Comparison of ENCODE assay signal across 8 cellular contexts in the genomic region with DNA sequence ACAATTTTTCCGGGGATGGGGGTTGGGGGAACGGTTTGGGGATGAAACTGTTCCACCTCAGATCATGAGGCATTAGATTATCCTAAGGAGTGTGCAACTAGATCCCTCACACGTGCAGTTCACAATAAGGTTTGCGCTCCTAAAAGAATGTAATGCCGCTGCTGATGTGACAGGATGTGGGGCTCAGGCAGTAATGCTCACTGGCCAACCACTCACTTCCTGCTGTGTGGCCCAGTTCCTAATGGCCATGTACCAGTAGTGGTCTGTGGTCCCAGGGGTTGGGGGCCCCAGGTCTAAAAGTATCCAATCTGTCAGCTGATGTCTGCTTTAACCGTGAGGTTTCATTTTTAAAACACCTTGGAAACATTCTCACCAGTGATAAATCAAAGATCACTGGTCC. TPM values are rescaled to one million over a fixed set of nuclear protein-coding genes. Genes with fewer than 3 reads are reported as not detected.
DNase-seq lines count a peak whose midpoint lies in the region; ATAC-seq, FAIRE-seq and TF ChIP-seq lines count a peak whose summit lies in the region.

No MANE protein-coding gene starts in this region.

- no peak for TF ChIP-seq CTCF in A549 (IDR thresholded peaks at IDR 0.05)
- no peak for TF ChIP-seq CTCF in GM23338 (conservative IDR thresholded peaks at IDR 0.05; ENCODE audit: low read depth in 2 of 2)
- TF ChIP-seq CTCF in lower leg skin (IDR thresholded peaks at IDR 0.05) = no peak
- no peak for TF ChIP-seq CTCF in H9 (conservative IDR thresholded peaks at IDR 0.05)

- no peak overlapping the region for H4K5ac ChIP-seq in H9 (ENCODE audit: insufficient read length, low read depth, low read length)

- H3K9me3 Mint-ChIP-seq in GM23338 = peaks cover 13% of the 10 kb centered on the region
- peaks cover 11% of the 10 kb centered on the region for H3K9me3 Mint-ChIP-seq in activated naive CD8-positive, alpha-beta T cell treated with anti-CD3 and anti-CD28 coated beads for 36 hours
- peaks cover 9% of the 10 kb centered on the region in 2 experiments for H3K9me3 Mint-ChIP-seq in H9

- intact Hi-C loops in lower leg skin (cut with DNase I; ENCODE audit: low total_unique reads) = no loop called here

- no peak for FAIRE-seq in A549 (lab: Jason Lieb, UNC)

- H2AFZ ChIP-seq in GM23338 (no peak overlapping the region), H9 (ENCODE audit: low read length) (no peak overlapping the region)

- H3K27ac Mint-ChIP-seq in GM23338 (no peak overlapping the region), H9 (no peak overlapping the region)
- H3K27ac Mint-ChIP-seq in activated naive CD8-positive, alpha-beta T cell treated with anti-CD3 and anti-CD28 coated beads for 36 hours = peak overlapping the region; percentile 94

- no peak overlapping the region for H3K18ac ChIP-seq in H9 (ENCODE audit: insufficient read length, low read depth, low read length)

- peaks cover 13% of the 10 kb centered on the region for H3K27me3 Mint-ChIP-seq in GM23338 (ENCODE audit: insufficient read depth, low read depth, poor library complexity)
- H3K27me3 Mint-ChIP-seq in activated naive CD8-positive, alpha-beta T cell treated with anti-CD3 and anti-CD28 coated beads for 36 hours = no peaks in the 10 kb centered on the region
- H3K27me3 Mint-ChIP-seq in H9 (ENCODE audit: low read depth) = no peaks in the 10 kb centered on the region

- H2BK15ac ChIP-seq in H9 (ENCODE audit: low read depth, low read length) = no peak overlapping the region

- H3K27me3 ChIP-seq in GM23338 (ENCODE audit: insufficient read depth) (no peaks in the 10 kb centered on the region), H9 (ENCODE audit: insufficient read depth, low read length) (no peaks in the 10 kb centered on the region)

- H3K4me2 ChIP-seq in A549 = peak overlapping the region; percentile 94
- no peak overlapping the region for H3K4me2 ChIP-seq in GM23338
- H3K4me2 ChIP-seq in H9 (ENCODE audit: insufficient read depth, insufficient read length, low read length) = no peak overlapping the region

- H3K9ac ChIP-seq in H9 (ENCODE audit: extremely low read depth, insufficient read length, low read length) = no peak overlapping the region

- H4K20me1 ChIP-seq in GM23338 (replicated peaks; ENCODE audit: insufficient read depth) (no peaks in the 10 kb centered on the region), H9 (ENCODE audit: control insufficient read depth, insufficient read depth, insufficient read length) (no peaks in the 10 kb centered on the region)

- CTCF ChIA-PET in A549 (lab: Yijun Ruan, JAX) = interaction anchor here (0.5 to 1.3 kb wide), 2 partner anchors 9 to 242 kb away, joined by 3 to 4 read pairs; no protein-coding TSS in a partner anchor

- H3K14ac ChIP-seq in H9 (ENCODE audit: insufficient read depth, low read length) = no peak overlapping the region

- no peak overlapping the region for H3T11ph ChIP-seq in H9 (ENCODE audit: low read length)

- H2AK5ac ChIP-seq in H9 (ENCODE audit: insufficient read length, low read length) = no peak overlapping the region

- TF ChIP-seq POLR2A in A549 (IDR thresholded peaks at IDR 0.05; ENCODE audit: low read length) (no peak), lower leg skin (IDR thresholded peaks at IDR 0.05) (no peak)

- H3K9me3 ChIP-seq in A549 (peaks cover 10% of the 10 kb centered on the region; the same call in 2 of the 3 replicates), H9 (ENCODE audit: control insufficient read depth, low read depth, low read length) (peaks cover 8% of the 10 kb centered on the region)

- H3K27ac ChIP-seq in A549 = peak overlapping the region; percentile 5 to 45; a peak in 2 of 6 replicates
- H3K27ac ChIP-seq in GM23338 (ENCODE audit: low read depth) = no peak overlapping the region
- no peak overlapping the region for H3K27ac ChIP-seq in H9 (ENCODE audit: insufficient read length, low read depth, low read length)

- H3K23ac ChIP-seq in H9 (ENCODE audit: insufficient read length, low read depth, low read length) = no peak overlapping the region

- H2BK12ac ChIP-seq in H9 (ENCODE audit: insufficient read length, low read depth, low read length) = no peak overlapping the region

- no peaks in the 10 kb centered on the region for H3K79me1 ChIP-seq in H9 (ENCODE audit: insufficient read depth, low read depth, low read length, poor library complexity, severe bottlenecking)

- peaks cover 6% of the 10 kb centered on the region; the same call in 1 of the 2 replicates for H3K36me3 ChIP-seq in GM23338 (ENCODE audit: insufficient read depth)

- no peak overlapping the region for H4K8ac ChIP-seq in H9 (replicated peaks; ENCODE audit: insufficient read length, low read depth, low read length)

- H3K23me2 ChIP-seq in H9 (ENCODE audit: insufficient read length, low read depth, low read length, poor library complexity, severe bottlenecking) = peaks cover 10% of the 10 kb centered on the region

- POLR2A ChIA-PET in A549 (lab: Yijun Ruan, JAX) = no interaction called here

- H3K4me3 ChIP-seq in A549 (no peak overlapping the region), GM23338 (no peak overlapping the region), lower leg skin (ENCODE audit: low read depth, poor library complexity, severe bottlenecking) (no peak overlapping the region)

- peaks cover 13% of the 10 kb centered on the region; the same call in 1 of the 2 replicates for H3F3A ChIP-seq in GM23338 (replicated peaks; ENCODE audit: low read depth)

- no peak overlapping the region for H3K4ac ChIP-seq in H9 (ENCODE audit: low read depth, low read length)

- H3K36me3 Mint-ChIP-seq in GM23338 (ENCODE audit: low read depth) (peaks cover 24% of the 10 kb centered on the region), H9 (ENCODE audit: insufficient read depth in 1 of 3, low read depth in 3 of 3) (peaks cover 17 to 22% (median 22%) of the 10 kb centered on the region in 3 experiments)
- H3K36me3 Mint-ChIP-seq in activated naive CD8-positive, alpha-beta T cell treated with anti-CD3 and anti-CD28 coated beads for 36 hours = peaks cover 35% of the 10 kb centered on the region

- H3K56ac ChIP-seq in H9 (ENCODE audit: insufficient read length, low read depth, low read length) = no peak overlapping the region

- H3K79me2 ChIP-seq in GM23338 (replicated peaks; ENCODE audit: insufficient read depth) = no peaks in the 10 kb centered on the region
- no peaks in the 10 kb centered on the region for H3K79me2 ChIP-seq in H9 (ENCODE audit: insufficient read depth, low read length)

- no peak overlapping the region for H2BK20ac ChIP-seq in H9 (ENCODE audit: low read depth, low read length, poor library complexity, severe bottlenecking)

- TF ChIP-seq EP300 in A549 (IDR thresholded peaks at IDR 0.05) = no peak

- TF ChIP-seq RAD21 in A549 (conservative IDR thresholded peaks at IDR 0.05 in 1 of 2, IDR thresholded peaks at IDR 0.05 in 1 of 2) = no peak

- no peak overlapping the region for H4K91ac ChIP-seq in H9 (ENCODE audit: insufficient read length, low read depth, low read length)

- H3K4me1 Mint-ChIP-seq in GM23338 (peaks cover 20% of the 10 kb centered on the region), H9 (peaks cover 23 to 25% of the 10 kb centered on the region in 2 experiments)
- H3K4me1 Mint-ChIP-seq in activated naive CD8-positive, alpha-beta T cell treated with anti-CD3 and anti-CD28 coated beads for 36 hours = peaks cover 51% of the 10 kb centered on the region

- DNase-seq in A549 (ENCODE audit: low read depth in 1 of 2, low spot score in 1 of 2) (no peak), GM23338 (ENCODE audit: low spot score) (no peak), lung microvascular endothelial cell (ENCODE audit: low read depth in 2 of 2) (peak; percentile 57 to 76), NCI-H446 (lab: John Stamatoyannopoulos, UW) (no peak), lower leg skin (ENCODE audit: low spot score in 2 of 2) (no peak), H9 (no peak)
- DNase-seq in activated naive CD8-positive, alpha-beta T cell treated with anti-CD3 and anti-CD28 coated beads for 36 hours = peak; percentile 42

- H3K4me1 ChIP-seq in A549 (peaks cover 27% of the 10 kb centered on the region), GM23338 (ENCODE audit: insufficient read depth) (peaks cover 25% of the 10 kb centered on the region), H9 (ENCODE audit: insufficient read depth, low read length) (peaks cover 3% of the 10 kb centered on the region; the same call in 1 of the 2 replicates)

- 92% methylated on average over 6 of the region's 6 CpGs for WGBS in A549 (ENCODE audit: missing lambda C conversion rate)
- WGBS in lower leg skin, 2 donors = 56 to 64% methylated on average over 6 of the region's 6 CpGs
- WGBS in H9 (ENCODE audit: extremely low coverage, insufficient read length, low lambda C conversion rate) = no CpG with 5 or more reads among the region's 6 CpGs

- 0 out of 2 replicates have a peak, but pooled peaks cover 2% of the 10 kb centered on the region for H3K9me2 ChIP-seq in GM23338 (ENCODE audit: insufficient read depth)

- no peak overlapping the region for H2BK120ac ChIP-seq in H9 (ENCODE audit: low read depth, low read length, poor library complexity, severe bottlenecking)

- H3K4me3 Mint-ChIP-seq in GM23338 (peak overlapping the region; percentile 4; the same call in 1 of the 3 replicates), H9 (no peak overlapping the region)
- H3K4me3 Mint-ChIP-seq in activated naive CD8-positive, alpha-beta T cell treated with anti-CD3 and anti-CD28 coated beads for 36 hours = peak overlapping the region; percentile 94

- ATAC-seq in A549 (no peak), GM23338 (no peak), HG02642 (IDR thresholded peaks at IDR 0.05; ENCODE audit: poor library complexity, unreplicated experiment) (no peak)

- H2BK5ac ChIP-seq in H9 (ENCODE audit: insufficient read length, low read length) = no peak overlapping the region

RNA-seq across cellular contexts. Expression of a gene that starts 2.2 kb away (rescaled TPM):
- polyA plus RNA-seq in A549 (2011; rRNA removed) (34.5 and 35.5 TPM in 2 replicates), A549 (2017; fragmentation: RNase III; extraction: RNeasy Plus Mini Kit Qiagen cat#74134 plus additional on column Dnase treatment) (15.8 to 19.0 TPM (median 17.1 TPM) in 3 replicates), GM23338 (2016; fragmentation: Nextera tagmentation; extraction: Ambion mirVana) (6.7 and 7.2 TPM in 2 replicates)
- 14.2 and 14.5 TPM in 2 replicates for polyA plus RNA-seq in A549 (2012; cell fraction: cytosol; rRNA removed)
- 4.6 and 6.9 TPM in 2 replicates for polyA plus RNA-seq in A549 (2012; cell fraction: nucleus; rRNA removed)
- polyA minus RNA-seq in A549 (2011; rRNA and poly(A)+ RNA removed) = 17.6 and 18.2 TPM in 2 replicates
- total RNA-seq in GM23338 (2014; rRNA removed; shearing (Covaris generic)) = 11.3 and 13.9 TPM in 2 replicates
- 10 to 100 TPM; 25.4 to 25.5 TPM for total RNA-seq in activated naive CD8-positive, alpha-beta T cell treated with anti-CD3 and anti-CD28 coated beads for 36 hours
- total RNA-seq in lung microvascular endothelial cell (24.2 and 31.0 TPM in 2 replicates), lower leg skin (10 to 100 TPM; 13.0 to 33.3 (median 18.4) TPM), H9 (2021) (10.8 and 11.3 TPM in 2 replicates)

RNA-seq across cellular contexts. Expression of a gene that starts 51.1 kb away (rescaled TPM):
- polyA plus RNA-seq in A549 (2011; rRNA removed) = 26.7 and 29.2 TPM in 2 replicates
- 3.6 and 3.8 TPM in 2 replicates for polyA plus RNA-seq in A549 (2012; cell fraction: cytosol; rRNA removed)
- 2.3 and 3.4 TPM in 2 replicates for polyA plus RNA-seq in A549 (2012; cell fraction: nucleus; rRNA removed)
- polyA plus RNA-seq in A549 (2017; fragmentation: RNase III; extraction: RNeasy Plus Mini Kit Qiagen cat#74134 plus additional on column Dnase treatment) = 20.5 to 23.3 TPM (median 23.2 TPM) in 3 replicates
- 9.6 and 11.4 TPM in 2 replicates for polyA minus RNA-seq in A549 (2011; rRNA and poly(A)+ RNA removed)
- 21.5 and 25.8 TPM in 2 replicates for total RNA-seq in GM23338 (2014; rRNA removed; shearing (Covaris generic))
- 7.1 and 8.4 TPM in 2 replicates for polyA plus RNA-seq in GM23338 (2016; fragmentation: Nextera tagmentation; extraction: Ambion mirVana)
- 10 to 100 TPM; 20.4 to 22.6 TPM for total RNA-seq in activated naive CD8-positive, alpha-beta T cell treated with anti-CD3 and anti-CD28 coated beads for 36 hours
- total RNA-seq in lung microvascular endothelial cell = 41.4 and 70.4 TPM in 2 replicates
- 10 to 100 TPM; 49.2 to 68.6 (median 51.7) TPM for total RNA-seq in lower leg skin
- 18.4 and 21.0 TPM in 2 replicates for total RNA-seq in H9 (2021)

Comparison
In these comparisons a context has a peak if more than half of its experiments do, and no peak if none do; other contexts are left out.
1. DNase-seq: peak in activated naive CD8-positive, alpha-beta T cell treated with anti-CD3 and anti-CD28 coated beads for 36 hours (single experiment) and lung microvascular endothelial cell (2 of 2); none in A549 (0 of 2), GM23338 (single experiment), NCI-H446 (0 of 2), lower leg skin (0 of 2) and H9 (single experiment).
2. H3K27ac ChIP-seq: peak in A549 (2 of 2); none in GM23338 (single experiment) and H9 (single experiment).
3. H3K4me3 Mint-ChIP-seq: peak in GM23338 (single experiment) and activated naive CD8-positive, alpha-beta T cell treated with anti-CD3 and anti-CD28 coated beads for 36 hours (single experiment); none in H9 (0 of 2).